8 cellular contexts compared by ENCODE assay signal in the genomic region with DNA sequence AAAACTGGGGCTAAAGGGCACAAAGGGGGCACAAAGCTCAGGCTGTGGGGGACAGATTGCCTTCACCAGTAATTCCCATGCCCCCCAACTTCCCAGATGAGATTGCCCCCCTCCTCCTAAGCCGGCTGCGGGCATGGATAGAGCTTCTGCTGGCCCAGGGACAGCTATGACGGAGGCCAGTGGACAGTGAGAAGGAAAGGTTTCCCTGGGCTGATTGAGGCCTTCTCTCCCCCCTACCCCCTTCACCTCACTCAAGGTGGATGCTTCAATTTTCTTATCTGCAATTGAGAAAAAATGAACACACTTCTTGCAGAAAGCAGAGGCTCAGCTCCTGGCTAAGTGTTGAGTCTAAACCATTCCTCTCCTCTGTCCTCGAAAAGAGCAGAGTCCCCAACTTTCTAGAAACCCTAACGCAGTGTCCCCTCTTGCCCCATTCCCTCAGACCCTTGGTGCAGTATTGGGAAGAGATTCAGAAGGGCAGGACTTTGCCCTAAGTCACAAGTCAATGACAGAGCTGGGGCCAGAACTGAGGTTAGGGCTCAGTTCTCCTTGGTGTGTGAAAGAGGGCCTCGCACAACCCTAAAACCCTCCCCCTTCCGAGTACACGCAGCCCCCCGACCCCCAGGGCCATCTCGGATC. TPM values are rescaled to one million over a fixed set of nuclear protein-coding genes. Genes with fewer than 3 reads are reported as not detected.
A peak's percentile ranks its signal among the peaks of the same experiment; 100 is the strongest.
DNase-seq lines count a peak whose midpoint lies in the region; TF ChIP-seq lines count a peak whose summit lies in the region.

No MANE protein-coding gene starts in this region.

- H3K9me2 ChIP-seq in MM.1S (replicated peaks; ENCODE audit: insufficient read depth, low read length), result no peaks in the 10 kb centered on the region

- no peaks in the 10 kb centered on the region; the same call in 1 of the 2 replicates for H3K9me3 ChIP-seq in AG04450 (ENCODE audit: control insufficient read depth, insufficient read depth, low read length)
- no peaks in the 10 kb centered on the region for H3K9me3 ChIP-seq in MM.1S (replicated peaks; ENCODE audit: insufficient read depth, low read length)
- H3K9me3 ChIP-seq in effector memory CD4-positive, alpha-beta T cell (ENCODE audit: control insufficient read depth, low read length), result no peaks in the 10 kb centered on the region
- no peaks in the 10 kb centered on the region for H3K9me3 ChIP-seq in muscle layer of duodenum (ENCODE audit: control insufficient read depth in 1 of 2, low read length in 2 of 2)

- H3F3A ChIP-seq in MM.1S (ENCODE audit: insufficient read depth, low read length), result no peaks in the 10 kb centered on the region

- H3K4me1 ChIP-seq in MM.1S (ENCODE audit: low read length), result 0 out of 2 replicates have a peak, but pooled peaks cover 7% of the 10 kb centered on the region
- peaks cover 14% of the 10 kb centered on the region for H3K4me1 ChIP-seq in effector memory CD4-positive, alpha-beta T cell (ENCODE audit: control insufficient read depth, insufficient read depth, low read length, poor library complexity, severe bottlenecking)
- H3K4me1 ChIP-seq in muscle layer of duodenum (ENCODE audit: control insufficient read depth in 1 of 2, insufficient read depth in 2 of 2, low read length in 2 of 2), result peaks cover 25 to 26% of the 10 kb centered on the region in 2 donors

- H3K27me3 ChIP-seq in AG04450 (ENCODE audit: control insufficient read depth, insufficient read depth, low read length) (no peaks in the 10 kb centered on the region), MM.1S (replicated peaks; ENCODE audit: insufficient read depth, low read length) (peaks cover 8% of the 10 kb centered on the region; the same call in 1 of the 2 replicates), muscle layer of duodenum (ENCODE audit: low read depth, low read length) (no peaks in the 10 kb centered on the region)
- no peaks in the 10 kb centered on the region for H3K27me3 ChIP-seq in effector memory CD4-positive, alpha-beta T cell (replicated peaks; ENCODE audit: control insufficient read depth, insufficient read depth, low read length, poor library complexity, severe bottlenecking)

- no peaks in the 10 kb centered on the region for H3K36me3 ChIP-seq in MM.1S (replicated peaks; ENCODE audit: insufficient read depth, low read length)
- H3K36me3 ChIP-seq in effector memory CD4-positive, alpha-beta T cell (ENCODE audit: control insufficient read depth, insufficient read depth, low read length), result no peaks in the 10 kb centered on the region
- H3K36me3 ChIP-seq in muscle layer of duodenum (ENCODE audit: control insufficient read depth in 1 of 2, insufficient read depth in 2 of 2, low read length in 2 of 2), result no peaks in the 10 kb centered on the region

- H3K27ac ChIP-seq in AG04450 (ENCODE audit: low read depth, low read length) (peak overlapping the region; percentile 70), MM.1S (ENCODE audit: low read length) (no peak overlapping the region), muscle layer of duodenum (ENCODE audit: low read length) (peak overlapping the region; percentile 98)
- peak overlapping the region; percentile 36 for H3K27ac ChIP-seq in effector memory CD4-positive, alpha-beta T cell (ENCODE audit: insufficient read depth, low read length, poor library complexity, severe bottlenecking)

- DNase-seq in AG04450 (ENCODE audit: low read depth, low spot score) (no peak), MM.1S (no peak), HUDEP-2 (lab: John Stamatoyannopoulos, UW; ENCODE audit: unreplicated experiment in 76 of 76) (no peak), NCI-H2227 (lab: John Stamatoyannopoulos, UW; ENCODE audit: unreplicated experiment) (no peak), NCI-H2196 treated with DMSO at 0.1 percent for 48 hours (lab: John Stamatoyannopoulos, UW; ENCODE audit: unreplicated experiment) (no peak), NCI-H2171 treated with DMSO at 0.1 percent for 48 hours (lab: John Stamatoyannopoulos, UW) (no peak)
- no peak for DNase-seq in effector memory CD4-positive, alpha-beta T cell

- peaks cover 4% of the 10 kb centered on the region; the same call in 1 of the 2 replicates for H3K79me2 ChIP-seq in MM.1S (ENCODE audit: low read length)

- H3K4me3 ChIP-seq in AG04450 (ENCODE audit: low read depth, low read length) (peak overlapping the region; percentile 97), MM.1S (ENCODE audit: low read length) (peak overlapping the region; percentile 72), muscle layer of duodenum (ENCODE audit: low read depth in 1 of 2, low read length in 2 of 2) (peak overlapping the region; percentile 79 to 84)
- H3K4me3 ChIP-seq in effector memory CD4-positive, alpha-beta T cell (ENCODE audit: insufficient read depth, low read depth, low read length, poor library complexity, severe bottlenecking), result peak overlapping the region; percentile 76

- peak overlapping the region; percentile 67 for H3K9ac ChIP-seq in MM.1S (ENCODE audit: low read length)

- no peaks in the 10 kb centered on the region for H4K20me1 ChIP-seq in MM.1S (ENCODE audit: insufficient read depth, low read length)

- no peak for TF ChIP-seq CTCF in AG04450 (IDR thresholded peaks at IDR 0.05; ENCODE audit: low read depth, low read length)
- no peak for TF ChIP-seq CTCF in MM.1S (IDR thresholded peaks at IDR 0.05; ENCODE audit: low read length)

- H2AFZ ChIP-seq in MM.1S (ENCODE audit: low read length), result peak overlapping the region; percentile 95

- CTCF ChIA-PET in AG04450 (lab: Charles Lee), result interaction anchor here (0.7 to 1.7 kb wide), 5 partner anchors 15 to 623 kb away, joined by 3 to 7 read pairs (median 5); partner anchors contain the start of gene SYS1

- POLR2A ChIA-PET in AG04450 (lab: Yijun Ruan, JAX), result interaction anchor here (0.6 to 4.7 kb wide), 13 partner anchors 9 to 203 kb away, joined by 3 to 58 read pairs (median 4); partner anchors contain the start of gene SYS1

- peak overlapping the region; percentile 100 for H3K4me2 ChIP-seq in MM.1S (ENCODE audit: low read depth, low read length)

RNA-seq across cellular contexts. Expression of gene SDC4, which starts 0.8 kb away (rescaled TPM):
- 177 and 204 TPM in 2 replicates for polyA plus RNA-seq in AG04450 (2011; rRNA removed)
- polyA minus RNA-seq in AG04450 (2011; rRNA and poly(A)+ RNA removed), result 280 and 309 TPM in 2 replicates

RNA-seq across cellular contexts. Expression of gene SYS1, which starts 15.5 kb away (rescaled TPM):
- 25.1 and 33.4 TPM in 2 replicates for polyA plus RNA-seq in AG04450 (2011; rRNA removed)
- polyA minus RNA-seq in AG04450 (2011; rRNA and poly(A)+ RNA removed), result 37.9 and 46.4 TPM in 2 replicates

RNA-seq across cellular contexts. Expression of gene TP53TG5, which starts 30.7 kb away (rescaled TPM):
- not detected in 2 replicates for polyA plus RNA-seq in AG04450 (2011; rRNA removed)
- not detected in 2 replicates for polyA minus RNA-seq in AG04450 (2011; rRNA and poly(A)+ RNA removed)

RNA-seq across cellular contexts. Expression of gene MATN4, which starts 39.3 kb away (rescaled TPM):
- 0.04 TPM in 1 of 2 replicates, not detected in the other for polyA plus RNA-seq in AG04450 (2011; rRNA removed)
- not detected in 2 replicates for polyA minus RNA-seq in AG04450 (2011; rRNA and poly(A)+ RNA removed)

RNA-seq across cellular contexts. Expression of gene RBPJL, which starts 40.8 kb away (rescaled TPM):
- polyA plus RNA-seq in AG04450 (2011; rRNA removed), result not detected in 2 replicates
- not detected in 2 replicates for polyA minus RNA-seq in AG04450 (2011; rRNA and poly(A)+ RNA removed)
